In genomic region chr3:73451276-73451973, GRCh38 we compare ENCODE assay signal across 1 cellular context.
TF ChIP-seq lines count a peak whose summit lies in the region.

No MANE protein-coding gene starts in this region.

TF ChIP-seq in GM12878, 131 proteins besides CTCF, POLR2A, EP300 and RAD21 (continued from another document):
- no peak for TF ChIP-seq HSF1 (IDR thresholded peaks at IDR 0.05; ENCODE audit: low read depth, low read length)
- no peak for TF ChIP-seq ZNF592 (IDR thresholded peaks at IDR 0.05)
- TF ChIP-seq CEBPZ (IDR thresholded peaks at IDR 0.05; ENCODE audit: low read depth, low read length): no peak
- no peak for TF ChIP-seq USF2 (IDR thresholded peaks at IDR 0.05; ENCODE audit: borderline replicate concordance, low read depth, low read length)
